ENCODE assay signal across 23 cellular contexts in the genomic region with DNA sequence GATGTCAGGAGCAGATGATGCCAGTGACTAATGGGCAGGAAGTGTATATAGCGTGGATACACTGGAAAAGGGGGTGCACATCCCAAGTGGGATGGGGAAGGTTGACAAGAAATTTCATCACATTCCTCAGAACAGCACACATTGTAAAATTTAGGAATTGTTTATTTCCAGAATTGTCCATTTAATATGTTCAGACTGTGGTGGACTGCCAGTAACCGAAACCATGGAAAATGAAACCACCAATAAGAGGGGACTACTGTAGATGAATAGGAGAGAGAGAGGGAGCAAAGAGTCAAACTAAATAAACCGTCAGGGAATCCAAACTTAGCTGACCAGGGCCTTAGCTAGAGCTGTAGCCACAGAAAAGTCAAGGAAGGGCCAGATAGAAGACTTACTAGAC.
"Had no signal": no experiment of that assay in that cellular context is flagged by ENCODE, and none has a peak within 500 bp of the region (broad histone marks: within the 10 kb centered on the region; RNA-seq: fewer than 3 reads in every experiment).

No MANE protein-coding gene starts in this region.

- H3K36me3 ChIP-seq: colonic mucosa, gastroesophageal sphincter, left ventricle myocardium inferior, lower lobe of right lung, ovary, right atrium auricular region, sigmoid colon, stomach, thoracic aorta, transverse colon had no signal

- H3K9me3 ChIP-seq: colonic mucosa, gastroesophageal sphincter, left ventricle myocardium inferior, lower lobe of right lung, ovary, right atrium auricular region, sigmoid colon, stomach, thoracic aorta, transverse colon had no signal

- H3K4me3 Mint-ChIP-seq: endodermal cell, immature natural killer cell, memory B cell, mesothelial cell of epicardium, natural killer cell, neural crest cell had no signal

- H3K4me1 Mint-ChIP-seq: endodermal cell, immature natural killer cell, memory B cell, mesothelial cell of epicardium, natural killer cell, neural crest cell had no signal

- H3K27ac ChIP-seq: colonic mucosa, gastroesophageal sphincter, left ventricle myocardium inferior, lower lobe of right lung, ovary, right atrium auricular region, sigmoid colon, skin epidermis, stomach, thoracic aorta, transverse colon had no signal

- H3K9me3 Mint-ChIP-seq: endodermal cell, immature natural killer cell, memory B cell, natural killer cell had no signal

- H3K4me3 ChIP-seq: colonic mucosa, gastroesophageal sphincter, left ventricle myocardium inferior, lower lobe of right lung, ovary, right atrium auricular region, sigmoid colon, skin epidermis, stomach, thoracic aorta, transverse colon had no signal

- H3K36me3 Mint-ChIP-seq: immature natural killer cell, memory B cell, mesothelial cell of epicardium, natural killer cell had no signal

- H3K27me3 ChIP-seq: colonic mucosa, gastroesophageal sphincter, ovary, right atrium auricular region, sigmoid colon, stomach, transverse colon had no signal

- DNase-seq: colonic mucosa; dermis blood vessel endothelial cell; endodermal cell; erythroblast; glutamatergic neuron; immature natural killer cell; left ventricle myocardium inferior; lower lobe of right lung; natural killer cell; ovary; sigmoid colon; stimulated activated CD4-positive, alpha-beta T cell treated with anti-CD3 and anti-CD28 coated beads, Interleukin-2, amount 100 ng/mL, for 24 hours; stimulated activated naive CD4-positive, alpha-beta T cell; stomach; substantia nigra; transverse colon had no signal

- H3K27ac Mint-ChIP-seq: endodermal cell, memory B cell, mesothelial cell of epicardium, natural killer cell had no signal

- H3K4me1 ChIP-seq: colonic mucosa, lower lobe of right lung, right atrium auricular region, sigmoid colon had no signal

- ATAC-seq: gastroesophageal sphincter, lower lobe of right lung, natural killer cell had no signal
